In the genomic region with DNA sequence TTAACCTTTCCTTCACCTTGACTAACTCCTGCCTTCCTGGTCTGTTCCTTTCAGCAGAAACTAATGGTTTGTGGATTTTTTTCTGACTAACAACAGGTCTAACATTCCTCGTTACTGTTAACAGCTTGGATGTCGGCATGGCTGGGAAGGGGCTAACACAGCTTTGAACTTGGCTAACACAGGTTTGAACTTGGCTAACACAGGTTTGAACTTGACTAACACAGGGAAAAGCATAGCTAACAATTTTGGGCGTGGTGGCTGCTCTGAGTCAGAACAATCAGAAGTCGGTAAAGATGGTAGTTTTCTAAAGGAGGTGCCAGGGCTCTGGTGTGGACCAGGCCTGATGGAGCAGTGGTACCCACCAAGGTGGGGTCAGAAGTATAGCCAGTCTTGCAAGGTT, we compare ENCODE assay signal across 8 cellular contexts. TPM values are rescaled to one million over a fixed set of nuclear protein-coding genes. Genes with fewer than 3 reads are reported as not detected.
DNase-seq lines count a peak whose midpoint lies in the region; TF ChIP-seq lines count a peak whose summit lies in the region.

No MANE protein-coding gene starts in this region.

- no peaks in the 10 kb centered on the region for H3K27me3 ChIP-seq in SJSA1 (replicated peaks)
- no peaks in the 10 kb centered on the region for H3K27me3 ChIP-seq in muscle layer of colon (ENCODE audit: control insufficient read depth in 1 of 2, insufficient read depth in 2 of 2, low read length in 2 of 2)

- H3K4me3 ChIP-seq in SJSA1 (peak overlapping the region; percentile 55), muscle layer of colon (ENCODE audit: low read depth in 1 of 2, low read length in 2 of 2) (peak overlapping the region; percentile 90 to 97)

- peaks cover 18% of the 10 kb centered on the region for H3K4me1 ChIP-seq in SJSA1 (replicated peaks)
- peaks cover 23% of the 10 kb centered on the region for H3K4me1 ChIP-seq in muscle layer of colon (ENCODE audit: insufficient read depth, low read length)

- no peaks in the 10 kb centered on the region for H3K9me3 ChIP-seq in SJSA1 (replicated peaks)
- no peaks in the 10 kb centered on the region for H3K9me3 ChIP-seq in muscle layer of colon (ENCODE audit: low read length)

- H3K9me3 Mint-ChIP-seq in chondrocyte (ENCODE audit: low read depth): no peaks in the 10 kb centered on the region

- no peaks in the 10 kb centered on the region for H3K36me3 ChIP-seq in SJSA1
- H3K36me3 ChIP-seq in muscle layer of colon (ENCODE audit: insufficient read depth, low read length): no peaks in the 10 kb centered on the region

- H3K27ac ChIP-seq in SJSA1 (peak overlapping the region; percentile 97), muscle layer of colon (ENCODE audit: low read depth, low read length) (peak overlapping the region; percentile 73)

- no peaks in the 10 kb centered on the region for H3K36me3 Mint-ChIP-seq in chondrocyte (ENCODE audit: low read depth)

- DNase-seq in EH (ENCODE audit: low read depth): peak; percentile 39
- no peak for DNase-seq in SJSA1 (ENCODE audit: low read depth in 1 of 2, low spot score in 2 of 2)
- no peak for DNase-seq in chondrocyte (ENCODE audit: low spot score)
- DNase-seq in NOMO-1 treated with dmso at 0.1 percent for 144 hours (lab: John Stamatoyannopoulos, UW; ENCODE audit: unreplicated experiment): no peak
- no peak for DNase-seq in GM20000 (ENCODE audit: low spot score)
- no peak for DNase-seq in mesenteric fat pad (ENCODE audit: low spot score)
- DNase-seq in islet precursor cell: no peak

- peak overlapping the region; percentile 99 for H3K9ac ChIP-seq in muscle layer of colon (ENCODE audit: low read length)

- H3K27ac Mint-ChIP-seq in chondrocyte (ENCODE audit: unreplicated experiment): peak overlapping the region; percentile 97

- peaks cover 48% of the 10 kb centered on the region for H3K4me1 Mint-ChIP-seq in chondrocyte (ENCODE audit: low read depth)

- H3K4me3 Mint-ChIP-seq in chondrocyte (ENCODE audit: unreplicated experiment): peak overlapping the region; percentile 81

- no peak for TF ChIP-seq CTCF in chondrocyte (IDR thresholded peaks at IDR 0.05)
- no peak for TF ChIP-seq CTCF in GM20000 (IDR thresholded peaks at IDR 0.05; ENCODE audit: extremely low read depth, missing control alignments)

- no peaks in the 10 kb centered on the region for H3K27me3 Mint-ChIP-seq in chondrocyte (ENCODE audit: low read depth)

RNA-seq across cellular contexts. Expression of a gene that starts 16.1 kb away (rescaled TPM):
- total RNA-seq in SJSA1 (2014; rRNA removed; shearing (Covaris generic)): under 0.01 and 0.11 TPM in 2 replicates
- total RNA-seq in chondrocyte: 2.5 to 6.2 TPM (median 3.5 TPM) in 3 replicates
- total RNA-seq in mesenteric fat pad: 2.5 TPM

RNA-seq across cellular contexts. Expression of a gene that starts 51.7 kb away (rescaled TPM):
- total RNA-seq in SJSA1 (2014; rRNA removed; shearing (Covaris generic)): not detected in 2 replicates
- total RNA-seq in chondrocyte (not detected in 3 replicates), mesenteric fat pad (not detected)

RNA-seq across cellular contexts. Expression of a gene that starts 55.7 kb away (rescaled TPM):
- not detected in 2 replicates for total RNA-seq in SJSA1 (2014; rRNA removed; shearing (Covaris generic))
- total RNA-seq in chondrocyte: not detected in 3 replicates
- 2.8 TPM for total RNA-seq in mesenteric fat pad
